1 cellular context compared by ENCODE assay signal in the genomic region with DNA sequence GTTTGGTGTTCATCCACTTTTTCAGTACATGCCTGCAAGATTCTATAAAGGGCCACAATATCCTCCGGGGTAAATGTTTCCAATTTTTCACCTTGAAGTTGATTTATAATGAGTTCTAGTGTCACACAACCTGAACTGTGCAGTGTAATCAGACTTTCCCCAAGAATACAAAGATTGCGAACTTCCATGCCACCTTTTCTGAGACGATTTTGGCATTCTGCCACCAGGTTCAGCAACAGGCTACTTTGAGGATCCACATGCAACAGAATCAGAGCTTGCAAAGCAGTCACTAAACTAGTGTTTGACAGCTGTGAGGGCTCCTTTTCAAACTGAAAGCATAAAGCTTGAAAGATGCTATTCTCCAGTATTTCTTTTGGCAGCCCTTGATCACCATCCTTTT.
TF ChIP-seq lines count a peak whose summit lies in the region.

No MANE protein-coding gene starts in this region.

TF ChIP-seq in A549, 52 proteins besides CTCF, POLR2A, EP300 and RAD21 (continued from another document):
- TF ChIP-seq ELK1 (IDR thresholded peaks at IDR 0.05; ENCODE audit: low read depth, low read length) (no peak), CBX8 (IDR thresholded peaks at IDR 0.05) (no peak), TFCP2L1 (CRISPR knock-in tag; IDR thresholded peaks at IDR 0.05) (no peak), JUN (IDR thresholded peaks at IDR 0.05) (no peak), JUNB (IDR thresholded peaks at IDR 0.05) (no peak), NFE2L2 (conservative IDR thresholded peaks at IDR 0.05; ENCODE audit: low read length) (no peak), HOXB5 (CRISPR knock-in tag; IDR thresholded peaks at IDR 0.05) (no peak)
